8 cellular contexts compared by ENCODE assay signal in the genomic region with DNA sequence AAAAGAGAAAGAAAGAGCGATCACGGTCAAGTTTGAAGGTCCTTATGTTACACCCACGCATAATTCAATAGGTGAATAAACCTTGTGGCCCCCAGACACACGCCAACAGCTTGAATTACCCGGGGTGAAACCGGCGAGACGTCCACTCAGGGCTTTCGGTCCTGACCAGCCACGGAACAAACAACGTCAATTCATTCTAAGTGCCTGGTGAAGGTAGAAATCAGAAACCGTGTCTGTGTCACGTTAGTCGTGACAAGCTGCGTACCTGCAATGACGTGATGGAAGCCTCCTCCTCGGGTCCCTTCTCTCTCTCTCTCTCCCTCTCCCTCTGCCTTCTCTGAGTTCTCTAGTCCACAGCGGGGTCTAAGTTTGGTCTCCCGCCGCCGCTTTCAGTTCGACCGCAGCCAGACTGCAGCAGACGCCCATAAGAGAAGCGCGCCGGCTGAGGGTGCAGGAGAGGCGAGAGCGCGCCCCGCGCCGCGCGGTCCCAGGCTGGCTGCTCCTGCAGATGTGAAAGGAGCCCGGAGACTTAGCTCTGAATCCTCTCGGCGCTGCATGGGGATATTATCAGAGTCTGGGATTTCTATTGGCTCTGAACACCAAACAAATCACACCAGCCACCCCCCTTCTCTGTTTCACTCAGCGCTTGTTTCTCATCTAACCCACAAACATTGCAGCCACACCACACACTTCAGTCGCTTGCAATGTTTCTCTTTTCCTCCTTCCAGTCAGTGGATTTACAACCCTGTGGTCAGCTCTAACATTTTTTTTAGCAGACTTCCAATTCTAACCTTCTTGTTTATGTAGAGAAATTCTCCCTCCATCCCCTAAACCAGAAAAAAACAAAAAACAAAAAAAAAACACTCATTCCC. TPM values are rescaled to one million over a fixed set of nuclear protein-coding genes. Genes with fewer than 3 reads are reported as not detected.
A peak's percentile ranks its signal among the peaks of the same experiment; 100 is the strongest.
DNase-seq lines count a peak whose midpoint lies in the region; ATAC-seq and TF ChIP-seq lines count a peak whose summit lies in the region.

A gene (minus strand): TSS at position 537 of the 872 bp plus-strand sequence. CDS start 118,680 bp downstream, outside the sequence.

- peak; percentile 62 for ATAC-seq in GM18519 (IDR thresholded peaks at IDR 0.05; ENCODE audit: low FRiP score, unreplicated experiment)
- peak; percentile 54 for ATAC-seq in HG03064 (IDR thresholded peaks at IDR 0.05; ENCODE audit: low read depth, unreplicated experiment)

- H4K20me1 ChIP-seq in osteoblast (ENCODE audit: insufficient read depth, low read length): no peaks in the 10 kb centered on the region

- peak in 1 of 2 donors; percentile 27 for TF ChIP-seq POLR2A in uterus (IDR thresholded peaks at IDR 0.05)

- no peaks in the 10 kb centered on the region for H3K79me2 ChIP-seq in ACC112 (ENCODE audit: control insufficient read depth, insufficient read depth, low read length, unreplicated experiment)
- peaks cover 31% of the 10 kb centered on the region for H3K79me2 ChIP-seq in osteoblast (ENCODE audit: insufficient read depth, low read length)

- H3K9me3 ChIP-seq in osteoblast (ENCODE audit: low read depth, low read length) (no peaks in the 10 kb centered on the region), uterus (no peaks in the 10 kb centered on the region)

- no peaks in the 10 kb centered on the region for H3K27me3 ChIP-seq in ACC112 (ENCODE audit: insufficient read depth, low read length)
- no peaks in the 10 kb centered on the region for H3K27me3 ChIP-seq in osteoblast (ENCODE audit: insufficient read depth, low read length)
- no peaks in the 10 kb centered on the region for H3K27me3 ChIP-seq in uterus

- H3K27ac ChIP-seq in ACC112 (ENCODE audit: low read depth, low read length): no peak within 1 kb of the TSS
- peak within 1 kb of the TSS; percentile 49 for H3K27ac ChIP-seq in osteoblast (ENCODE audit: low read depth, low read length)
- H3K27ac ChIP-seq in uterus: peak within 1 kb of the TSS; percentile 66 to 71

- intact Hi-C loops in uterus (cut with DNase I; ENCODE audit: low total_unique reads): no loop called here

- H3K4me1 ChIP-seq in ACC112 (ENCODE audit: control insufficient read depth, insufficient read depth, low read length, unreplicated experiment) (peaks cover 9% of the 10 kb centered on the region), osteoblast (ENCODE audit: insufficient read depth, low read length) (peaks cover 27% of the 10 kb centered on the region), uterus (no peaks in the 10 kb centered on the region)

- peak within 1 kb of the TSS; percentile 97 for H3K4me2 ChIP-seq in osteoblast (ENCODE audit: insufficient read depth, low read length)

- H2AFZ ChIP-seq in ACC112 (ENCODE audit: low read length, unreplicated experiment) (peak within 1 kb of the TSS; percentile 91), osteoblast (ENCODE audit: low read length) (peak within 1 kb of the TSS; percentile 97)

- H3K4me3 ChIP-seq in ACC112 (ENCODE audit: low read depth, low read length): peak within 1 kb of the TSS; percentile 78
- H3K4me3 ChIP-seq in osteoblast (ENCODE audit: insufficient read depth, low read length): peak within 1 kb of the TSS; percentile 88
- peak within 1 kb of the TSS; percentile 45 to 57 for H3K4me3 ChIP-seq in uterus

- DNase-seq in NCI-H524 (lab: John Stamatoyannopoulos, UW): peak; percentile 67 to 81
- peak; percentile 53 for DNase-seq in activated naive CD4-positive, alpha-beta T cell treated with Interleukin-2 at 50 U/mL for 16 hours
- peak; percentile 4 for DNase-seq in globus pallidus (ENCODE audit: low spot score)
- peak; percentile 91 for DNase-seq in osteoblast (ENCODE audit: insufficient read length, low spot score, missing footprints)
- DNase-seq in uterus: peak; percentile 42 to 70

- no peak for TF ChIP-seq CTCF in osteoblast (IDR thresholded peaks at IDR 0.05; ENCODE audit: extremely low read depth, low read depth, low read length)
- no peak for TF ChIP-seq CTCF in uterus (IDR thresholded peaks at IDR 0.05)

- H3K36me3 ChIP-seq in ACC112 (ENCODE audit: insufficient read depth, low read length) (no peaks in the 10 kb centered on the region), osteoblast (ENCODE audit: insufficient read depth, low read length) (no peaks in the 10 kb centered on the region), uterus (no peaks in the 10 kb centered on the region)

RNA-seq across cellular contexts. Expression of the gene that starts here (rescaled TPM):
- total RNA-seq in osteoblast: 4.7 and 5.6 TPM in 2 replicates
- total RNA-seq in uterus: 1 to 10 TPM in 2 of 4 donors, under 1 TPM in 2; 0.26 to 7.0 (median 1.4) TPM

Comparison
In these comparisons a context has a peak if more than half of its experiments do, and no peak if none do; other contexts are left out.
1. DNase-seq: peak in every context shown above with its lines; median percentile 91 in osteoblast; 74 in NCI-H524; 56 in uterus; 53 in activated naive CD4-positive, alpha-beta T cell treated with Interleukin-2 at 50 U/mL for 16 hours; 4 in globus pallidus.